15 cellular contexts compared by ENCODE assay signal in genomic region chr12:4189721-4190120, GRCh38.
DNase-seq lines count a peak whose midpoint lies in the region; ATAC-seq and TF ChIP-seq lines count a peak whose summit lies in the region.
"Had no signal": no experiment of that assay in that cellular context is flagged by ENCODE, and none has a peak within 500 bp of the region (broad histone marks: within the 10 kb centered on the region; RNA-seq: fewer than 3 reads in every experiment).

No MANE protein-coding gene starts in this region.

- H3K4me1 ChIP-seq in GM23338 (ENCODE audit: insufficient read depth) (peaks cover 19% of the 10 kb centered on the region), esophagus muscularis mucosa (no peaks in the 10 kb centered on the region), smooth muscle cell (ENCODE audit: low read depth) (no peaks in the 10 kb centered on the region)
- H3K4me1 ChIP-seq: HAP-1 had no signal

- H3K9me2 ChIP-seq in GM23338 (ENCODE audit: insufficient read depth): no peaks in the 10 kb centered on the region; the same call in 1 of the 2 replicates

- no peak for TF ChIP-seq EP300 in esophagus muscularis mucosa (IDR thresholded peaks at IDR 0.05)

- intact Hi-C loops in esophagus muscularis mucosa (cut with DNase I): no loop called here

- H3K27me3 ChIP-seq in GM23338 (ENCODE audit: insufficient read depth) (no peaks in the 10 kb centered on the region), esophagus muscularis mucosa (peaks cover 0 to 14% (median 0%) of the 10 kb centered on the region in 4 donors), smooth muscle cell (ENCODE audit: low read depth) (peaks cover 11% of the 10 kb centered on the region)

- H3K9me3 ChIP-seq in T-helper 17 cell (ENCODE audit: control insufficient read depth, low read length, poor library complexity, severe bottlenecking) (no peaks in the 10 kb centered on the region), esophagus muscularis mucosa (no peaks in the 10 kb centered on the region), smooth muscle cell (replicated peaks; ENCODE audit: low read depth) (no peaks in the 10 kb centered on the region)
- H3K9me3 ChIP-seq: BLaER1, HAP-1 had no signal

- peaks cover 2% of the 10 kb centered on the region for H3K27me3 Mint-ChIP-seq in GM23338 (ENCODE audit: insufficient read depth, low read depth, poor library complexity)
- H3K27me3 Mint-ChIP-seq in T-helper 17 cell: peaks cover 2% of the 10 kb centered on the region
- H3K27me3 Mint-ChIP-seq: IgD-negative memory B cell had no signal

- H3K4me3 Mint-ChIP-seq in GM23338 (no peak overlapping the region), T-helper 17 cell (no peak overlapping the region)
- H3K4me3 Mint-ChIP-seq: CD8-positive, alpha-beta T cell had no signal

- H3K4me2 ChIP-seq in GM23338 (no peak overlapping the region), smooth muscle cell (no peak overlapping the region)
- H3K4me2 ChIP-seq: BLaER1 had no signal

- H4K20me1 ChIP-seq in GM23338 (replicated peaks; ENCODE audit: insufficient read depth) (no peaks in the 10 kb centered on the region), smooth muscle cell (ENCODE audit: low read depth) (no peaks in the 10 kb centered on the region)
- H4K20me1 ChIP-seq: BLaER1 had no signal

- H3K36me3 Mint-ChIP-seq in GM23338 (ENCODE audit: low read depth): no peaks in the 10 kb centered on the region
- no peaks in the 10 kb centered on the region for H3K36me3 Mint-ChIP-seq in T-helper 17 cell (ENCODE audit: low read depth)
- H3K36me3 Mint-ChIP-seq: CD8-positive, alpha-beta T cell; IgD-negative memory B cell had no signal

- H3K27ac Mint-ChIP-seq in GM23338 (no peak overlapping the region), T-helper 17 cell (peak overlapping the region; percentile 16)
- H3K27ac Mint-ChIP-seq: CD8-positive, alpha-beta T cell; IgD-negative memory B cell had no signal

- H3K79me2 ChIP-seq in GM23338 (replicated peaks; ENCODE audit: insufficient read depth) (no peaks in the 10 kb centered on the region), smooth muscle cell (ENCODE audit: low read depth) (no peaks in the 10 kb centered on the region)

- DNase-seq in GM23338 (ENCODE audit: low spot score): no peak
- DNase-seq in T-helper 17 cell: no peak
- peak; percentile 81 for DNase-seq in esophagus muscularis mucosa (ENCODE audit: extremely low spot score)
- no peak for DNase-seq in smooth muscle cell (lab: John Stamatoyannopoulos, UW; ENCODE audit: unreplicated experiment)
- DNase-seq in HuH-7.5 (ENCODE audit: low spot score): no peak
- no peak for DNase-seq in C1 segment of cervical spinal cord (lab: John Stamatoyannopoulos, UW)
- no peak for DNase-seq in NCI-H524 (lab: John Stamatoyannopoulos, UW)
- DNase-seq: 8988T; Calu3; CD8-positive, alpha-beta T cell; DMS79 treated with DMSO at 0.1 percent for 48 hours had no signal

- ATAC-seq in GM23338: no peak
- no peak for ATAC-seq in T-helper 17 cell
- no peak for ATAC-seq in HG02571 (IDR thresholded peaks at IDR 0.05; ENCODE audit: unreplicated experiment)
- ATAC-seq: CD8-positive, alpha-beta T cell had no signal

- no peak for TF ChIP-seq POLR2A in esophagus muscularis mucosa (IDR thresholded peaks at IDR 0.05; ENCODE audit: low read depth)

- H3F3A ChIP-seq in GM23338 (replicated peaks; ENCODE audit: low read depth) (no peaks in the 10 kb centered on the region), smooth muscle cell (ENCODE audit: low read depth) (no peaks in the 10 kb centered on the region)

- H3K27ac ChIP-seq in GM23338 (ENCODE audit: low read depth): no peak overlapping the region
- no peak overlapping the region for H3K27ac ChIP-seq in esophagus muscularis mucosa (replicated peaks in 1 of 4)
- H3K27ac ChIP-seq in smooth muscle cell (ENCODE audit: low read depth): no peak overlapping the region
- H3K27ac ChIP-seq: BLaER1 had no signal

- 85% methylated on average over 12 of the region's 12 CpGs for WGBS in esophagus muscularis mucosa
- 96% methylated on average over 12 of the region's 12 CpGs for WGBS in smooth muscle cell (ENCODE audit: low lambda C conversion rate)

- H3K9me3 Mint-ChIP-seq in GM23338: no peaks in the 10 kb centered on the region; the same call in 2 of the 3 replicates
- H3K9me3 Mint-ChIP-seq: CD8-positive, alpha-beta T cell; IgD-negative memory B cell had no signal

- peak overlapping the region; percentile 53; the same call in 1 of the 2 replicates for H2AFZ ChIP-seq in GM23338
- H2AFZ ChIP-seq in smooth muscle cell (ENCODE audit: low read depth): peak overlapping the region; percentile 36

- no peak overlapping the region for H3K9ac ChIP-seq in smooth muscle cell (ENCODE audit: low read depth)
- H3K9ac ChIP-seq: BLaER1 had no signal

- H3K4me1 Mint-ChIP-seq in GM23338: peaks cover 34% of the 10 kb centered on the region
- peaks cover 2% of the 10 kb centered on the region for H3K4me1 Mint-ChIP-seq in T-helper 17 cell

- H3K36me3 ChIP-seq in GM23338 (ENCODE audit: insufficient read depth) (no peaks in the 10 kb centered on the region), esophagus muscularis mucosa (no peaks in the 10 kb centered on the region), smooth muscle cell (ENCODE audit: low read depth) (no peaks in the 10 kb centered on the region)
- H3K36me3 ChIP-seq: BLaER1, HAP-1 had no signal

- no peak overlapping the region for H3K4me3 ChIP-seq in GM23338
- H3K4me3 ChIP-seq in esophagus muscularis mucosa: no peak overlapping the region
- no peak overlapping the region for H3K4me3 ChIP-seq in smooth muscle cell
- H3K4me3 ChIP-seq: BLaER1, HAP-1 had no signal

- TF ChIP-seq CTCF in GM23338 (conservative IDR thresholded peaks at IDR 0.05; ENCODE audit: low read depth in 2 of 2) (0 out of 4 replicates have a peak, but pooled peaks of 1 of the 2 experiments have one; percentile 3), esophagus muscularis mucosa (IDR thresholded peaks at IDR 0.05) (no peak), smooth muscle cell (IDR thresholded peaks at IDR 0.05; ENCODE audit: borderline replicate concordance, insufficient read depth, poor library complexity, severe bottlenecking) (no peak)

TF ChIP-seq in GM23338, 12 proteins besides CTCF, POLR2A, EP300 and RAD21:
- TF ChIP-seq EZH2phosphoT487 (IDR thresholded peaks at IDR 0.05; ENCODE audit: unreplicated experiment) (no peak), NANOG (IDR thresholded peaks at IDR 0.05; ENCODE audit: borderline replicate concordance) (no peak), ETS1 (IDR thresholded peaks at IDR 0.05) (no peak), EZH2 (IDR thresholded peaks at IDR 0.05; ENCODE audit: low read depth, unreplicated experiment) (no peak)
